In genomic region chr14:37594238-37594915, GRCh38 we compare ENCODE assay signal across 9 cellular contexts. TPM values are rescaled to one million over a fixed set of nuclear protein-coding genes. Genes with fewer than 3 reads are reported as not detected.
DNase-seq lines count a peak whose midpoint lies in the region; ATAC-seq and TF ChIP-seq lines count a peak whose summit lies in the region.
"Had no signal": no experiment of that assay in that cellular context is flagged by ENCODE, and none has a peak within 500 bp of the region (broad histone marks: within the 10 kb centered on the region; RNA-seq: fewer than 3 reads in every experiment).

No MANE protein-coding gene starts in this region.

- H3K36me3 ChIP-seq in heart right ventricle, result no peaks in the 10 kb centered on the region
- H3K36me3 ChIP-seq in lung (ENCODE audit: control insufficient read depth in 2 of 2, insufficient read depth in 2 of 2, low read length in 2 of 2), result no peaks in the 10 kb centered on the region
- no peaks in the 10 kb centered on the region for H3K36me3 ChIP-seq in testis (ENCODE audit: low read depth, missing control alignments)

- peaks cover 46 to 99% (median 98%) of the 10 kb centered on the region in 7 donors for H3K27me3 ChIP-seq in heart right ventricle
- H3K27me3 ChIP-seq in lung (ENCODE audit: control insufficient read depth, insufficient read depth), result peaks cover 2% of the 10 kb centered on the region
- peaks cover 14% of the 10 kb centered on the region for H3K27me3 ChIP-seq in testis

- intact Hi-C loops in heart right ventricle (cut with DNase I) (loop anchor here in 2 of 10 donors (5.0 to 10.0 kb wide), 2 partner anchors 340 to 347 kb away; no protein-coding TSS in a partner anchor), cardiac septum (cut with DNase I) (loop anchor here (5.0 kb wide), 1 partner anchor 347 kb away; no protein-coding TSS in a partner anchor), testis (cut with DNase I; ENCODE audit: low total_unique reads) (loop anchor here (10.0 kb wide), 1 partner anchor 340 kb away; no protein-coding TSS in a partner anchor)

- ATAC-seq in heart right ventricle, result peak in 1 of 8 donors; percentile 8
- no peak for ATAC-seq in lung (ENCODE audit: insufficient read depth, low FRiP score)
- no peak for ATAC-seq in GM21529 (IDR thresholded peaks at IDR 0.05; ENCODE audit: unreplicated experiment)

- peak overlapping the region in 8 of 10 donors; percentile 6 to 46 (median 39) for H3K4me3 ChIP-seq in heart right ventricle
- H3K4me3 ChIP-seq in lung, result peak overlapping the region; percentile 56
- H3K4me3 ChIP-seq in testis, result peak overlapping the region; percentile 43

- H3K4me1 ChIP-seq in heart right ventricle (peaks cover 3 to 49% (median 34%) of the 10 kb centered on the region in 9 donors), lung (ENCODE audit: control insufficient read depth in 2 of 2, insufficient read depth in 2 of 2, low read length in 2 of 2) (peaks cover 3 to 12% of the 10 kb centered on the region in 2 donors), testis (peaks cover 11% of the 10 kb centered on the region)

- TF ChIP-seq POLR2A in testis (IDR thresholded peaks at IDR 0.05), result no peak

- 1 to 2% methylated on average over 43 to 54 of the region's 54 CpGs for WGBS in heart right ventricle, 2 donors
- 3% methylated on average over 37 to 54 of the region's 54 CpGs for WGBS in lung, 2 donors
- 2% methylated on average over 38 to 51 of the region's 54 CpGs for WGBS in testis, 2 donors

- TF ChIP-seq CTCF in heart right ventricle (IDR thresholded peaks at IDR 0.05) (peak in 8 of 9 donors; percentile 14 to 63 (median 56)), lung (IDR thresholded peaks at IDR 0.05; ENCODE audit: control extremely low read depth, extremely low read depth) (peak; percentile 7), testis (IDR thresholded peaks at IDR 0.05) (peak; percentile 49 to 92 (median 77))

- no peak overlapping the region for H3K27ac ChIP-seq in heart right ventricle
- peak overlapping the region in 1 of 2 donors; percentile 92 for H3K27ac ChIP-seq in lung (ENCODE audit: low read depth in 1 of 2, low read length in 1 of 2)
- H3K27ac ChIP-seq in testis, result no peak overlapping the region

- DNase-seq in heart right ventricle (peak in 1 of 2 donors; percentile 34), cardiac septum (ENCODE audit: low spot score) (no peak), NCI-H1092 treated with DMSO at 0.1 percent for 48 hours (lab: John Stamatoyannopoulos, UW) (peak; percentile 96), SIG-M5 (lab: John Stamatoyannopoulos, UW) (peak; percentile 36), dedifferentiated amniotic fluid mesenchymal stem cell (ENCODE audit: extremely low spot score) (peak; percentile 73), lung (ENCODE audit: low spot score) (peak; percentile 84), testis (peak; percentile 87)

- H3K9me3 ChIP-seq in heart right ventricle (no peaks in the 10 kb centered on the region), lung (ENCODE audit: control insufficient read depth in 2 of 2, insufficient read depth in 1 of 2, low read length in 1 of 2) (peaks cover 0 to 22% of the 10 kb centered on the region in 2 donors), testis (no peaks in the 10 kb centered on the region)

RNA-seq across cellular contexts. Expression of gene FOXA1, which starts 0.7 kb away (rescaled TPM):
- total RNA-seq in heart right ventricle (not detected), cardiac septum (not detected), lung (10 to 100 TPM; 31.7 to 67.2 TPM), testis (1 to 10 TPM; 2.2 to 3.0 TPM)
- polyA plus RNA-seq in heart right ventricle (not detected), lung (10 to 100 TPM; 14.3 to 15.5 TPM), testis (ENCODE audit: insufficient read depth, low read depth, low replicate concordance) (0.95 TPM)

RNA-seq across cellular contexts. Expression of gene TTC6, which starts 1.1 kb away (rescaled TPM):
- total RNA-seq in heart right ventricle (not detected), cardiac septum (0.13 TPM), lung (10 to 100 TPM in 1 of 2 donors, 1 to 10 TPM in 1; 6.5 to 34.4 TPM), testis (10 to 100 TPM; 11.2 to 17.2 TPM)
- polyA plus RNA-seq in heart right ventricle (not detected), lung (1 to 10 TPM in 1 of 2 donors, under 1 TPM in 1; 0.50 to 3.4 TPM), testis (ENCODE audit: insufficient read depth, low read depth, low replicate concordance) (12.4 TPM)
- total RNA-seq: mononuclear cell had no signal

Comparison
In these comparisons a context has a peak if more than half of its experiments do, and no peak if none do; other contexts are left out.
1. CTCF ChIP-seq: peak in every context shown above with its lines; median percentile 77 in testis; 56 in heart right ventricle; 7 in lung.
2. RNA of gene FOXA1, which starts 0.7 kb away (total RNA-seq): 31.7 to 67.2 TPM in lung; 2.2 to 3.0 TPM in testis, not detected in cardiac septum (single experiment) and not detected in heart right ventricle; every median in the first group is over 4 times any median in the second.
3. Peak in every context shown above with its lines, with median percentiles within 50 percentile points of each other: H3K4me3 ChIP-seq.